Comparison of ENCODE assay signal across 1 cellular context in genomic region chr6:1312193-1312443, GRCh38.
TF ChIP-seq lines count a peak whose summit lies in the region.

No MANE protein-coding gene starts in this region.

TF ChIP-seq in neural cell, 6 proteins besides CTCF, POLR2A, EP300 and RAD21 (continued from another document):
- no peak for TF ChIP-seq REST (IDR thresholded peaks at IDR 0.05; ENCODE audit: borderline replicate concordance)
- TF ChIP-seq MXI1 (conservative IDR thresholded peaks at IDR 0.05; ENCODE audit: poor library complexity, severe bottlenecking): no peak
- no peak for TF ChIP-seq POLR2AphosphoS5 (IDR thresholded peaks at IDR 0.05)
